Comparison of ENCODE assay signal across 28 cellular contexts in genomic region chr10:1404236-1404952, GRCh38.
"Had no signal": no experiment of that assay in that cellular context is flagged by ENCODE, and none has a peak within 500 bp of the region (broad histone marks: within the 10 kb centered on the region; RNA-seq: fewer than 3 reads in every experiment).

No MANE protein-coding gene starts in this region.

- ATAC-seq: activated CD4-positive, CD25-positive, alpha-beta regulatory T cell treated with anti-CD3 and anti-CD28 coated beads, Interleukin-2, amount 50 U/mL, for 24 hours; activated CD8-positive, alpha-beta T cell treated with anti-CD3 and anti-CD28 coated beads for 36 hours; pancreas; stimulated activated naive B cell treated with anti-CD40 and anti-IgM and Interleukin-4, amounts not matched to agents 10 μg/mL and 1 μg/mL and 100 μg/mL, for 72 hours; T-helper 17 cell; upper lobe of right lung had no signal

- H3K27me3 Mint-ChIP-seq: activated CD4-positive, alpha-beta T cell treated with anti-CD3 and anti-CD28 coated beads, Interleukin-2, amount 10 ng/mL, durations not matched to agents 24 days and 14 days; activated naive CD4-positive, alpha-beta T cell treated with anti-CD3 and anti-CD28 coated beads, Interleukin-2, amount 10 ng/mL, durations not matched to agents 7 days and 5 days; activated naive CD8-positive, alpha-beta T cell treated with anti-CD3 and anti-CD28 coated beads, Interleukin-2, amount 10 ng/mL, durations not matched to agents 7 days and 5 days; brain had no signal

- DNase-seq: activated CD4-positive, alpha-beta T cell treated with anti-CD3 and anti-CD28 coated beads, Interleukin-2, amount 10 ng/mL, durations not matched to agents 24 days and 14 days; activated CD8-positive, alpha-beta T cell treated with anti-CD3 and anti-CD28 coated beads for 36 hours; activated gamma-delta T cell; activated naive CD4-positive, alpha-beta T cell treated with anti-CD3 and anti-CD28 coated beads, Interleukin-2, amount 10 ng/mL, durations not matched to agents 7 days and 5 days; activated naive CD8-positive, alpha-beta T cell treated with anti-CD3 and anti-CD28 coated beads, Interleukin-2, amount 10 ng/mL, durations not matched to agents 7 days and 5 days; activated T-cell treated with anti-CD3 and anti-CD28 coated beads, Interleukin-2, amount 50 U/mL, for 1 hour; caudate nucleus; esophagus squamous epithelium; foreskin melanocyte; left ventricle myocardium inferior; naive B cell; nephron progenitor cell; retina; sigmoid colon; SK-N-SH; small intestine; stimulated activated CD4-positive, alpha-beta T cell treated with anti-CD3 and anti-CD28 coated beads, Interleukin-1b, Interleukin-23, amount 100 ng/mL, for 48 hours; stimulated activated CD4-positive, alpha-beta T cell treated with anti-CD3 and anti-CD28 coated beads, Interleukin-4, amount 100 ng/mL, for 4 hours; stimulated activated naive B cell treated with anti-CD40 and anti-IgM and Interleukin-4, amounts not matched to agents 10 μg/mL and 1 μg/mL and 100 μg/mL, for 72 hours; SW 1271; T-helper 17 cell; T1000; upper lobe of right lung; WERI-Rb-1 had no signal

- H3K9me3 Mint-ChIP-seq: activated CD4-positive, alpha-beta T cell treated with anti-CD3 and anti-CD28 coated beads, Interleukin-2, amount 10 ng/mL, durations not matched to agents 24 days and 14 days; activated CD8-positive, alpha-beta T cell treated with anti-CD3 and anti-CD28 coated beads for 36 hours; activated naive CD4-positive, alpha-beta T cell treated with anti-CD3 and anti-CD28 coated beads, Interleukin-2, amount 10 ng/mL, durations not matched to agents 7 days and 5 days; activated naive CD8-positive, alpha-beta T cell treated with anti-CD3 and anti-CD28 coated beads, Interleukin-2, amount 10 ng/mL, durations not matched to agents 7 days and 5 days; activated T-helper 1 cell treated with anti-CD3 and anti-CD28 coated beads, Interleukin-12 subunit alpha, Interleukin-12 subunit beta, Interleukin-2, Interleukin-4 antibody, amounts not matched to agents 30 ng/mL and 10 ng/mL and 1 ng/mL, durations not matched to agents 14 hours and 24 hours and 36 hours; nephron progenitor cell; stimulated activated naive B cell treated with anti-CD40 and anti-IgM and Interleukin-4, amounts not matched to agents 10 μg/mL and 1 μg/mL and 100 μg/mL, for 72 hours had no signal

- H3K4me3 Mint-ChIP-seq: activated CD4-positive, alpha-beta T cell treated with anti-CD3 and anti-CD28 coated beads, Interleukin-2, amount 10 ng/mL, durations not matched to agents 24 days and 14 days; activated CD8-positive, alpha-beta T cell treated with anti-CD3 and anti-CD28 coated beads for 36 hours; activated naive CD4-positive, alpha-beta T cell treated with anti-CD3 and anti-CD28 coated beads, Interleukin-2, amount 10 ng/mL, durations not matched to agents 7 days and 5 days; activated naive CD8-positive, alpha-beta T cell treated with anti-CD3 and anti-CD28 coated beads, Interleukin-2, amount 10 ng/mL, durations not matched to agents 7 days and 5 days; activated T-helper 1 cell treated with anti-CD3 and anti-CD28 coated beads, Interleukin-12 subunit alpha, Interleukin-12 subunit beta, Interleukin-2, Interleukin-4 antibody, amounts not matched to agents 30 ng/mL and 10 ng/mL and 1 ng/mL, durations not matched to agents 14 hours and 24 hours and 36 hours; brain; nephron progenitor cell; stimulated activated naive B cell treated with anti-CD40 and anti-IgM and Interleukin-4, amounts not matched to agents 10 μg/mL and 1 μg/mL and 100 μg/mL, for 72 hours; T-helper 17 cell had no signal

- H3K4me1 Mint-ChIP-seq: activated CD4-positive, alpha-beta T cell treated with anti-CD3 and anti-CD28 coated beads, Interleukin-2, amount 10 ng/mL, durations not matched to agents 24 days and 14 days; activated naive CD4-positive, alpha-beta T cell treated with anti-CD3 and anti-CD28 coated beads, Interleukin-2, amount 10 ng/mL, durations not matched to agents 7 days and 5 days; activated naive CD8-positive, alpha-beta T cell treated with anti-CD3 and anti-CD28 coated beads, Interleukin-2, amount 10 ng/mL, durations not matched to agents 7 days and 5 days; naive B cell; stimulated activated naive B cell treated with anti-CD40 and anti-IgM and Interleukin-4, amounts not matched to agents 10 μg/mL and 1 μg/mL and 100 μg/mL, for 72 hours; T-helper 17 cell had no signal

- H3K36me3 Mint-ChIP-seq: activated naive CD4-positive, alpha-beta T cell treated with anti-CD3 and anti-CD28 coated beads, Interleukin-2, amount 10 ng/mL, durations not matched to agents 7 days and 5 days; activated naive CD8-positive, alpha-beta T cell treated with anti-CD3 and anti-CD28 coated beads, Interleukin-2, amount 10 ng/mL, durations not matched to agents 7 days and 5 days; brain; naive B cell; stimulated activated naive B cell treated with anti-CD40 and anti-IgM and Interleukin-4, amounts not matched to agents 10 μg/mL and 1 μg/mL and 100 μg/mL, for 72 hours had no signal

- H3K27ac Mint-ChIP-seq: activated CD4-positive, alpha-beta T cell treated with anti-CD3 and anti-CD28 coated beads, Interleukin-2, amount 10 ng/mL, durations not matched to agents 24 days and 14 days; activated CD8-positive, alpha-beta T cell treated with anti-CD3 and anti-CD28 coated beads for 36 hours; activated naive CD4-positive, alpha-beta T cell treated with anti-CD3 and anti-CD28 coated beads, Interleukin-2, amount 10 ng/mL, durations not matched to agents 7 days and 5 days; activated naive CD8-positive, alpha-beta T cell treated with anti-CD3 and anti-CD28 coated beads, Interleukin-2, amount 10 ng/mL, durations not matched to agents 7 days and 5 days; activated T-helper 1 cell treated with anti-CD3 and anti-CD28 coated beads, Interleukin-12 subunit alpha, Interleukin-12 subunit beta, Interleukin-2, Interleukin-4 antibody, amounts not matched to agents 30 ng/mL and 10 ng/mL and 1 ng/mL, durations not matched to agents 14 hours and 24 hours and 36 hours; nephron progenitor cell; stimulated activated naive B cell treated with anti-CD40 and anti-IgM and Interleukin-4, amounts not matched to agents 10 μg/mL and 1 μg/mL and 100 μg/mL, for 72 hours; T-helper 17 cell had no signal
